Comparison of ENCODE assay signal across 1 cellular context in genomic region chr13:26463848-26464247, GRCh38.
TF ChIP-seq lines count a peak whose summit lies in the region.

No MANE protein-coding gene starts in this region.

TF ChIP-seq in GM23338, 12 proteins besides CTCF, POLR2A, EP300 and RAD21 (continued from another document):
- TF ChIP-seq, protein P1, sequence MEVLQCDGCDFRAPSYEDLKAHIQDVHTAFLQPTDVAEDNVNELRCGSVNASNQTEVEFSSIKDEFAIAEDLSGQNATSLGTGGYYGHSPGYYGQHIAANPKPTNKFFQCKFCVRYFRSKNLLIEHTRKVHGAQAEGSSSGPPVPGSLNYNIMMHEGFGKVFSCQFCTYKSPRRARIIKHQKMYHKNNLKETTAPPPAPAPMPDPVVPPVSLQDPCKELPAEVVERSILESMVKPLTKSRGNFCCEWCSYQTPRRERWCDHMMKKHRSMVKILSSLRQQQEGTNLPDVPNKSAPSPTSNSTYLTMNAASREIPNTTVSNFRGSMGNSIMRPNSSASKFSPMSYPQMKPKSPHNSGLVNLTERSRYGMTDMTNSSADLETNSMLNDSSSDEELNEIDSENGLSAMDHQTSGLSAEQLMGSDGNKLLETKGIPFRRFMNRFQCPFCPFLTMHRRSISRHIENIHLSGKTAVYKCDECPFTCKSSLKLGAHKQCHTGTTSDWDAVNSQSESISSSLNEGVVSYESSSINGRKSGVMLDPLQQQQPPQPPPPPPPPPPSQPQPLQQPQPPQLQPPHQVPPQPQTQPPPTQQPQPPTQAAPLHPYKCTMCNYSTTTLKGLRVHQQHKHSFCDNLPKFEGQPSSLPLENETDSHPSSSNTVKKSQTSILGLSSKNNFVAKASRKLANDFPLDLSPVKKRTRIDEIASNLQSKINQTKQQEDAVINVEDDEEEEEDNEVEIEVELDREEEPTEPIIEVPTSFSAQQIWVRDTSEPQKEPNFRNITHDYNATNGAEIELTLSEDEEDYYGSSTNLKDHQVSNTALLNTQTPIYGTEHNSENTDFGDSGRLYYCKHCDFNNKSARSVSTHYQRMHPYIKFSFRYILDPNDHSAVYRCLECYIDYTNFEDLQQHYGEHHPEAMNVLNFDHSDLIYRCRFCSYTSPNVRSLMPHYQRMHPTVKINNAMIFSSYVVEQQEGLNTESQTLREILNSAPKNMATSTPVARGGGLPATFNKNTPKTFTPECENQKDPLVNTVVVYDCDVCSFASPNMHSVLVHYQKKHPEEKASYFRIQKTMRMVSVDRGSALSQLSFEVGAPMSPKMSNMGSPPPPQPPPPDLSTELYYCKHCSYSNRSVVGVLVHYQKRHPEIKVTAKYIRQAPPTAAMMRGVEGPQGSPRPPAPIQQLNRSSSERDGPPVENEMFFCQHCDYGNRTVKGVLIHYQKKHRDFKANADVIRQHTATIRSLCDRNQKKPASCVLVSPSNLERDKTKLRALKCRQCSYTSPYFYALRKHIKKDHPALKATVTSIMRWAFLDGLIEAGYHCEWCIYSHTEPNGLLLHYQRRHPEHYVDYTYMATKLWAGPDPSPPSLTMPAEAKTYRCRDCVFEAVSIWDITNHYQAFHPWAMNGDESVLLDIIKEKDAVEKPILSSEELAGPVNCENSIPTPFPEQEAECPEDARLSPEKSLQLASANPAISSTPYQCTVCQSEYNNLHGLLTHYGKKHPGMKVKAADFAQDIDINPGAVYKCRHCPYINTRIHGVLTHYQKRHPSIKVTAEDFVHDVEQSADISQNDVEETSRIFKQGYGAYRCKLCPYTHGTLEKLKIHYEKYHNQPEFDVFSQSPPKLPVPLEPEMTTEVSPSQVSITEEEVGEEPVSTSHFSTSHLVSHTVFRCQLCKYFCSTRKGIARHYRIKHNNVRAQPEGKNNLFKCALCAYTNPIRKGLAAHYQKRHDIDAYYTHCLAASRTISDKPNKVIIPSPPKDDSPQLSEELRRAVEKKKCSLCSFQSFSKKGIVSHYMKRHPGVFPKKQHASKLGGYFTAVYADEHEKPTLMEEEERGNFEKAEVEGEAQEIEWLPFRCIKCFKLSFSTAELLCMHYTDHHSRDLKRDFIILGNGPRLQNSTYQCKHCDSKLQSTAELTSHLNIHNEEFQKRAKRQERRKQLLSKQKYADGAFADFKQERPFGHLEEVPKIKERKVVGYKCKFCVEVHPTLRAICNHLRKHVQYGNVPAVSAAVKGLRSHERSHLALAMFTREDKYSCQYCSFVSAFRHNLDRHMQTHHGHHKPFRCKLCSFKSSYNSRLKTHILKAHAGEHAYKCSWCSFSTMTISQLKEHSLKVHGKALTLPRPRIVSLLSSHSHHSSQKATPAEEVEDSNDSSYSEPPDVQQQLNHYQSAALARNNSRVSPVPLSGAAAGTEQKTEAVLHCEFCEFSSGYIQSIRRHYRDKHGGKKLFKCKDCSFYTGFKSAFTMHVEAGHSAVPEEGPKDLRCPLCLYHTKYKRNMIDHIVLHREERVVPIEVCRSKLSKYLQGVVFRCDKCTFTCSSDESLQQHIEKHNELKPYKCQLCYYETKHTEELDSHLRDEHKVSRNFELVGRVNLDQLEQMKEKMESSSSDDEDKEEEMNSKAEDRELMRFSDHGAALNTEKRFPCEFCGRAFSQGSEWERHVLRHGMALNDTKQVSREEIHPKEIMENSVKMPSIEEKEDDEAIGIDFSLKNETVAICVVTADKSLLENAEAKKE (CRISPR knock-in tag; IDR thresholded peaks at IDR 0.05): no peak
- no peak for TF ChIP-seq STAT1 (IDR thresholded peaks at IDR 0.05; ENCODE audit: unreplicated experiment)
- TF ChIP-seq JUNB (IDR thresholded peaks at IDR 0.05; ENCODE audit: unreplicated experiment): no peak
